8 cellular contexts compared by ENCODE assay signal in genomic region chr16:53080345-53081031, GRCh38. TPM values are rescaled to one million over a fixed set of nuclear protein-coding genes. Genes with fewer than 3 reads are reported as not detected.
DNase-seq lines count a peak whose midpoint lies in the region; FAIRE-seq and TF ChIP-seq lines count a peak whose summit lies in the region.

No MANE protein-coding gene starts in this region.

- TF ChIP-seq CTCF in brain (conservative IDR thresholded peaks at IDR 0.05) (no peak), spleen (IDR thresholded peaks at IDR 0.05 in 8 of 11, conservative IDR thresholded peaks at IDR 0.05 in 3 of 11) (no peak)

- 66 to 81% (median 80%) methylated on average over 8 of the region's 8 CpGs for WGBS in spleen, 5 donors

- peaks cover 15% of the 10 kb centered on the region for H3K36me3 Mint-ChIP-seq in brain

- no peak overlapping the region for H3K4me3 ChIP-seq in spleen

- FAIRE-seq in H54 (lab: Jason Lieb, UNC): no peak

- no peaks in the 10 kb centered on the region for H3K9me3 ChIP-seq in spleen

- peaks cover 0 to 57% (median 17%) of the 10 kb centered on the region in 6 donors for H3K4me1 ChIP-seq in spleen

- H3K36me3 ChIP-seq in spleen: no peaks in the 10 kb centered on the region

- H3K27ac Mint-ChIP-seq in brain: peak overlapping the region; percentile 76 to 98 (median 90)

- H3K27me3 Mint-ChIP-seq in brain: peaks cover 2% of the 10 kb centered on the region

- H3K9me3 Mint-ChIP-seq in brain: peaks cover 0 to 10% (median 5%) of the 10 kb centered on the region in 5 experiments

- H3K4me1 Mint-ChIP-seq in brain: peaks cover 75% of the 10 kb centered on the region

- peak; percentile 54 for DNase-seq in H54 (ENCODE audit: insufficient read length, low spot score)
- peak; percentile 54 for DNase-seq in kidney glomerular epithelial cell (lab: John Stamatoyannopoulos, UW)
- no peak for DNase-seq in spleen
- DNase-seq in activated CD8-positive, alpha-beta memory T cell treated with anti-CD3 and anti-CD28 coated beads for 24 hours: no peak
- no peak for DNase-seq in Kasumi-1 (lab: John Stamatoyannopoulos, UW)
- DNase-seq in globus pallidus (ENCODE audit: low spot score): no peak
- no peak for DNase-seq in erythroblast (lab: John Stamatoyannopoulos, UW)

- intact Hi-C loops in spleen (cut with DNase I; ENCODE audit: low total_unique reads): no loop called here

- peak overlapping the region in 6 of 8 donors; percentile 28 to 57 (median 48) for H3K27ac ChIP-seq in spleen

- TF ChIP-seq POLR2A in H54 (IDR thresholded peaks at IDR 0.05; ENCODE audit: low read depth, low read length) (no peak), spleen (IDR thresholded peaks at IDR 0.05) (no peak), erythroblast (IDR thresholded peaks at IDR 0.05; ENCODE audit: low read length) (no peak)

- no peaks in the 10 kb centered on the region for H3K27me3 ChIP-seq in spleen (replicated peaks in 1 of 7)

- peak overlapping the region; percentile 15 to 68 (median 31) for H3K4me3 Mint-ChIP-seq in brain

RNA-seq across cellular contexts. Expression of gene CHD9, which starts 25.7 kb away (rescaled TPM):
- polyA plus RNA-seq in brain (ENCODE audit: insufficient read depth, low read depth, low replicate concordance) (3.7 TPM), spleen (10 to 100 TPM; 16.7 to 19.0 (median 17.6) TPM)
- total RNA-seq in spleen: 10 to 100 TPM; 63.4 to 93.3 (median 77.6) TPM

RNA-seq across cellular contexts. Expression of gene CHD9NB, which starts 27.8 kb away (rescaled TPM):
- polyA plus RNA-seq in brain (ENCODE audit: insufficient read depth, low read depth, low replicate concordance) (0.19 TPM), spleen (under 1 TPM in 1 of 3 donors, not detected in 2; 0.10 TPM)
- total RNA-seq in spleen: under 1 TPM in 1 of 7 donors, not detected in 6; 0.27 TPM

Comparison
In these comparisons a context has a peak if more than half of its experiments do, and no peak if none do; other contexts are left out.
1. DNase-seq: peak in H54 (single experiment) and kidney glomerular epithelial cell (single experiment); none in spleen (single experiment), activated CD8-positive, alpha-beta memory T cell treated with anti-CD3 and anti-CD28 coated beads for 24 hours (single experiment), Kasumi-1 (0 of 2), globus pallidus (single experiment) and erythroblast (0 of 2).